Comparison of ENCODE assay signal across 8 cellular contexts in the genomic region with DNA sequence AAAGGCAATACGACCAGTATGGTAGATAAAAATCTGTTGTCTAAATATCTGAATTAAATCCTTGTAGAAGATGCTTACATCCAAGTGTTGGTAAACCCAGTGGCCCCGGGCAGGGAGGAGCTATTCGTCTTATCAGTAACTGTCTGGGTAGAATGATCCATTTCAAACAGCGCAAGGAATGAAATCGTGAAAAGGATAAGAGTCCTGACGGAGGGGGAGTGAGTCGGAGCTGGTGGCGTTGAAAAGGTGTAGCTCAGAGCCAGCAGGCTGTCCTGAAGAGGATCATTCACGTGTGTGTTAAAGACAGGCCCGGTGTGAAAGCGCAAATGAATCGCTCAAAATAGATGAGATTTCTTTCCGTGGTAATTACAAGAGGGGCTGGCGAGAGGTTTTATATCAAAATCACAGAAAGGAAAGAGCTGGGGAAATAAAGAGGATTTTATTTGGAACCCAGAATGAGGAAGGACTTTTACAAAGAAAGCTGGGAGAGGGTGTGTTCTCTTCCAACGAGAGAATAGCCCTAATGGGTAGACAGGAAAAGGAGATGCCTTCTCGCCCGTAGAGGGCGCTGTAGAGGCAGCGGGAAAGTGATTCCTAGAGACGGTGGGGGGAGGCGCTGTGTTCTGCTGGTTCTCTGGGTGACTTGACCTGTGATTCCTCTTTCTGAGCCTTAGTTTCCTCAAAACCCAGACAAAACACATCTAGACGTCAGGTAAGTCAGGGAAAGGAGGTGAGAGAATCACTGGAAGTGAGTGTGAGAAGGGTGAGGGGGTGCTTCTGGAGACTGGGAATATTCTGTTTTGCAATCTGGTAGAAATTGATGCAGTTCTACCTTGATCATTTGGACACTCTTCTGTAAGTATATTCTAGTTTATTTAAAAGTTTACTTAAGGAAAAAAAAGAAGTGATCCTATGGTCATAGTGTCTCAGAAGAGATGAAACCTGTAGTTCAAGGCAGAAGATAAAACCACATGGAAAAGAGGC. TPM values are rescaled to one million over a fixed set of nuclear protein-coding genes. Genes with fewer than 3 reads are reported as not detected.
DNase-seq lines count a peak whose midpoint lies in the region; ATAC-seq, FAIRE-seq and TF ChIP-seq lines count a peak whose summit lies in the region.

No MANE protein-coding gene starts in this region.

- H3K4me1 ChIP-seq in HUES64 (ENCODE audit: insufficient read depth, low read length): peaks cover 32% of the 10 kb centered on the region
- no peaks in the 10 kb centered on the region for H3K4me1 ChIP-seq in K562 (replicated peaks in 1 of 2; ENCODE audit: control insufficient read depth in 2 of 2, insufficient read depth in 2 of 2, low read length in 2 of 2)
- H3K4me1 ChIP-seq in tibial artery: no peaks in the 10 kb centered on the region

- DNase-seq in SHP77 (lab: John Stamatoyannopoulos, UW): peak; percentile 24 to 28
- DNase-seq in SHP77 treated with DMSO at 0.1 percent for 48 hours (lab: John Stamatoyannopoulos, UW): no peak
- DNase-seq in K562 (ENCODE audit: extremely low read depth in 1 of 4, low spot score in 3 of 4): peak; percentile 72 to 83 (median 77)
- DNase-seq in tibial artery: no peak
- no peak for DNase-seq in NCI-H2171 (lab: John Stamatoyannopoulos, UW)
- no peak for DNase-seq in cortex of kidney (lab: John Stamatoyannopoulos, UW)

- no peaks in the 10 kb centered on the region for H3K9me2 ChIP-seq in neural cell (ENCODE audit: insufficient read depth, low read length)

- no peaks in the 10 kb centered on the region for H4K20me1 ChIP-seq in K562 (replicated peaks; ENCODE audit: control insufficient read depth, insufficient read depth, low read length)
- no peaks in the 10 kb centered on the region for H4K20me1 ChIP-seq in neural cell (ENCODE audit: insufficient read depth)

- H3K9me1 ChIP-seq in K562 (ENCODE audit: control insufficient read depth, insufficient read depth, low read length): no peaks in the 10 kb centered on the region

- TF ChIP-seq RAD21 in K562 (CRISPR knock-in tag; conservative IDR thresholded peaks at IDR 0.05 in 1 of 2, IDR thresholded peaks at IDR 0.05 in 1 of 2) (peak in 1 of 2 experiments; percentile 39; a peak in 1 of 4 replicates), neural cell (conservative IDR thresholded peaks at IDR 0.05) (no peak)

- 48% methylated on average over 21 of the region's 22 CpGs for WGBS in HUES64
- 8% methylated on average over 22 of the region's 22 CpGs for WGBS in K562 (ENCODE audit: insufficient coverage, low coverage, missing lambda C conversion rate)

- POLR2A ChIA-PET in K562 (lab: Yijun Ruan, JAX): interaction anchor here (0.5 to 1.2 kb wide), 2 partner anchors 12 to 495 kb away, joined by 3 to 4 read pairs; no protein-coding TSS in a partner anchor

- H2AFZ ChIP-seq in K562 (ENCODE audit: low read depth, low read length) (no peak overlapping the region), neural cell (ENCODE audit: low read depth, low read length) (no peak overlapping the region)

- CTCF ChIA-PET in K562 (lab: Yijun Ruan, JAX; ENCODE audit: low intra/inter-chr PET ratio): no interaction called here

- peak; percentile 89 to 99 (median 97) for TF ChIP-seq CTCF in K562 (IDR thresholded peaks at IDR 0.05 in 2 of 3, conservative IDR thresholded peaks at IDR 0.05 in 1 of 3; ENCODE audit: insufficient read depth in 2 of 3, low read depth in 1 of 3, low read length in 3 of 3)
- TF ChIP-seq CTCF in neural cell (IDR thresholded peaks at IDR 0.05; ENCODE audit: poor library complexity, severe bottlenecking): peak; percentile 48
- no peak for TF ChIP-seq CTCF in tibial artery (IDR thresholded peaks at IDR 0.05)

- intact Hi-C loops in K562 (cut with micrococcal nuclease) (loop anchor here (5.0 kb wide), 1 partner anchor 392 kb away; no protein-coding TSS in a partner anchor), tibial artery (cut with DNase I; ENCODE audit: low total_unique reads) (no loop called here)

- H3K79me2 ChIP-seq in K562 (ENCODE audit: control insufficient read depth, insufficient read depth, low read length) (no peaks in the 10 kb centered on the region), neural cell (replicated peaks; ENCODE audit: insufficient read depth, low read length) (peaks cover 4% of the 10 kb centered on the region)

- no peak overlapping the region for H3K4me2 ChIP-seq in K562 (ENCODE audit: insufficient read depth, low read length)
- no peak overlapping the region for H3K4me2 ChIP-seq in neural cell (ENCODE audit: low read length)

- peak; percentile 96 for ATAC-seq in K562

- H3K9me3 ChIP-seq in HUES64 (ENCODE audit: insufficient read depth, low read depth, low read length) (no peaks in the 10 kb centered on the region), K562 (replicated peaks; ENCODE audit: control insufficient read depth, insufficient read depth, low read depth, low read length) (no peaks in the 10 kb centered on the region), neural cell (ENCODE audit: low read length) (no peaks in the 10 kb centered on the region), tibial artery (peaks cover 0 to 4% (median 3%) of the 10 kb centered on the region in 3 donors)

- H3F3A ChIP-seq in neural cell (ENCODE audit: insufficient read depth, low read length, poor library complexity, severe bottlenecking): no peaks in the 10 kb centered on the region

- no peak for TF ChIP-seq POLR2A in K562 (conservative IDR thresholded peaks at IDR 0.05)

- in situ Hi-C loops in K562 (cut with MboI): no loop called here

- peak; percentile 86 for FAIRE-seq in K562 (lab: Jason Lieb, UNC)

- BruUV-seq in K562 (replicated peaks; lab: Mats Ljungman, UMichigan): no TSS peak

- H3K9ac ChIP-seq in HUES64 (ENCODE audit: low read depth, low read length): no peak overlapping the region
- no peak overlapping the region for H3K9ac ChIP-seq in K562 (ENCODE audit: insufficient read depth in 1 of 2, low read depth in 2 of 2, low read length in 2 of 2)
- H3K9ac ChIP-seq in neural cell (ENCODE audit: low read length): no peak overlapping the region

- no peak overlapping the region for H3K27ac ChIP-seq in HUES64 (ENCODE audit: low read depth, low read length)
- no peak overlapping the region for H3K27ac ChIP-seq in K562 (ENCODE audit: extremely low read depth, low read depth, low read length)
- H3K27ac ChIP-seq in neural cell (ENCODE audit: low read length): no peak overlapping the region
- no peak overlapping the region for H3K27ac ChIP-seq in tibial artery

- TF ChIP-seq EP300 in K562 (IDR thresholded peaks at IDR 0.05; ENCODE audit: low read length): no peak
- TF ChIP-seq EP300 in neural cell (conservative IDR thresholded peaks at IDR 0.05; ENCODE audit: poor library complexity, severe bottlenecking): no peak

- no peaks in the 10 kb centered on the region for H3K36me3 ChIP-seq in HUES64 (ENCODE audit: insufficient read depth, low read length)
- H3K36me3 ChIP-seq in K562 (ENCODE audit: control insufficient read depth, insufficient read depth, low read length): no peaks in the 10 kb centered on the region
- no peaks in the 10 kb centered on the region for H3K36me3 ChIP-seq in neural cell (ENCODE audit: insufficient read depth, low read length)
- H3K36me3 ChIP-seq in tibial artery: no peaks in the 10 kb centered on the region

- peak overlapping the region; percentile 24; the same call in 1 of the 2 replicates for H3K4me3 ChIP-seq in HUES64 (ENCODE audit: low read length)
- no peak overlapping the region for H3K4me3 ChIP-seq in K562
- no peak overlapping the region for H3K4me3 ChIP-seq in neural cell (ENCODE audit: low read length)
- no peak overlapping the region for H3K4me3 ChIP-seq in tibial artery

- no peaks in the 10 kb centered on the region for H3K27me3 ChIP-seq in HUES64 (ENCODE audit: insufficient read depth, low read length)
- no peaks in the 10 kb centered on the region for H3K27me3 ChIP-seq in K562 (ENCODE audit: control insufficient read depth in 2 of 2, insufficient read depth in 2 of 2, low read length in 2 of 2)
- no peaks in the 10 kb centered on the region for H3K27me3 ChIP-seq in neural cell (ENCODE audit: insufficient read depth, low read depth, low read length)
- H3K27me3 ChIP-seq in tibial artery: peaks cover 0 to 21% of the 10 kb centered on the region in 2 donors

TF ChIP-seq in K562, 482 proteins besides CTCF, POLR2A, EP300 and RAD21 (continues in another document):
- TF ChIP-seq SMC3 (conservative IDR thresholded peaks at IDR 0.05; ENCODE audit: insufficient read depth, low read depth, low read length) (peak; percentile 44; the same call in 1 of the 2 replicates), LCOR (CRISPR knock-in tag; IDR thresholded peaks at IDR 0.05) (no peak), TEAD1 (CRISPR knock-in tag; IDR thresholded peaks at IDR 0.05) (no peak)

RNA-seq across cellular contexts. Expression of gene SRRM4, which starts 39.3 kb away (rescaled TPM):
- 0.80 TPM for polyA plus RNA-seq in HUES64 (2013, experiment 1 of 2)
- polyA plus RNA-seq in HUES64 (2013, experiment 2 of 2): 2.1 TPM
- not detected in 2 replicates for total RNA-seq in K562 (2011; cell fraction: chromatin; rRNA removed; ENCODE audit: low replicate concordance)
- total RNA-seq in K562 (2011; cell fraction: nucleolus; rRNA removed): not detected in 2 replicates
- total RNA-seq in K562 (2011; cell fraction: nucleoplasm; rRNA removed): not detected in 2 replicates
- not detected in 2 replicates for total RNA-seq in K562 (2014; rRNA removed)
- total RNA-seq in K562 (2014; rRNA removed; fragmentation: Illumina TruSeq; extraction: Trizol): not detected in 2 replicates
- not detected in 2 replicates for total RNA-seq in K562 (2015; rRNA removed; fragmentation: Illumina TruSeq; extraction: Trizol)
- total RNA-seq in K562 (2021): not detected in 2 replicates
- polyA plus RNA-seq in K562 (2011; rRNA removed): not detected in 2 replicates
- polyA plus RNA-seq in K562 (2011; cell fraction: cytosol; rRNA removed): not detected in 2 replicates
- polyA plus RNA-seq in K562 (2011; cell fraction: nucleus; rRNA removed): not detected in 2 replicates
- polyA plus RNA-seq in K562 (2012): 0.01 and 0.03 TPM in 2 replicates
- not detected in 2 replicates for polyA plus RNA-seq in K562 (2014; fragmentation: Illumina TruSeq; extraction: Trizol)
- not detected for polyA plus RNA-seq in K562 (2014; fragmentation: Nextera tagmentation; extraction: Ambion mirVana)
- not detected in 2 replicates for polyA plus RNA-seq in K562 (2014; rRNA removed)
- polyA minus RNA-seq in K562 (2011; rRNA and poly(A)+ RNA removed): not detected in 2 replicates
- polyA minus RNA-seq in K562 (2011; cell fraction: cytosol; rRNA and poly(A)+ RNA removed): not detected in 2 replicates
- polyA minus RNA-seq in K562 (2011; cell fraction: nucleus; rRNA and poly(A)+ RNA removed): not detected in 2 replicates
- polyA plus RNA-seq in neural cell: 9.9 and 10.5 TPM in 2 replicates
- 11.2 and 18.6 TPM in 2 replicates for polyA minus RNA-seq in neural cell

Comparison
In these comparisons a context has a peak if more than half of its experiments do, and no peak if none do; other contexts are left out.
1. DNase-seq: peak in SHP77 (2 of 2) and K562 (4 of 4); none in SHP77 treated with DMSO at 0.1 percent for 48 hours (single experiment), tibial artery (0 of 2), NCI-H2171 (single experiment) and cortex of kidney (single experiment).
2. CTCF ChIP-seq: peak in K562 (3 of 3) and neural cell (single experiment); none in tibial artery (0 of 2).
3. RNA of gene SRRM4, which starts 39.3 kb away (polyA plus RNA-seq): 9.9 to 10.5 TPM in neural cell; 0.01 to 0.03 TPM in K562; every median in the first group is over 10 times any median in the second.